In the genomic region with DNA sequence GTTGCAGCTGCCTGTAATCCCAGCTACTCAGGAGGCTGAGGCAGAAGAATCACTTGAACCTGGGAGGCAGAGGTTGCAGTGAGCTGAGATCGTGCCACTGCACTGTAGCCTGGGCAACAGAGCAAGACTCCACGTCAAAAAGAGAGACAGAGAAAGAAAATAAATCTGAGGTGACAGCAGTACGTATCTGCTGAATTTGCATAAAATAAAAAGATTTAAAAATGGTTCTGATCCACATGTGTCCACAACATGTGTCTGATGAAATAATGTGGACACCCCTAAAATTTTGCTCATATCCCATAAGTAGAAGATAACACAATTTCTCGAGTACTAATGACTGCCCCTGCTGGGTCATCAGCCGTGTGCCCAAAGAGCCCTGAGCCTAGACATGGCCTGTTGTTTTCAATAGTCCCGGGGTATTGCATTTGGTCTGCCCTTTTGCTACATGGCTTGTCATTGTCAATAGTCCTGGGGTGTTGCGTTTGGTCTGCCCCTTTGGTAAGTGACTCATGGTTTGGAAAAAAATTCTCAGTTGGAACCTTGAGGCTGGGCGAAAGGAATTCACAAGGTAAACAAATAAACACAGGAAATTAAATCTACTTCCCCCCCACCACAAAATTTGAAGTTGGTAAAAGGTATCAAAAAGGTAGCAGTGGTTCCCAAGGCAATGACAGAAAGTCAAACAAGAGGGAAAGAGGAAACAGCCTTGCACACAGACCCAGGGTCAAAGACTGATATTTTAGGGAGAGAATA, we compare ENCODE assay signal across 26 cellular contexts.
"Had no signal": no experiment of that assay in that cellular context is flagged by ENCODE, and none has a peak within 500 bp of the region (broad histone marks: within the 10 kb centered on the region; RNA-seq: fewer than 3 reads in every experiment).

No MANE protein-coding gene starts in this region.

- H3K4me1 Mint-ChIP-seq: activated naive CD4-positive, alpha-beta T cell treated with anti-CD3 and anti-CD28 coated beads, Interleukin-2, amount 10 ng/mL, durations not matched to agents 7 days and 5 days; activated naive CD8-positive, alpha-beta T cell treated with anti-CD3 and anti-CD28 coated beads, Interleukin-2, amount 50 U/mL, for 24 hours had no signal

- ATAC-seq: activated naive CD8-positive, alpha-beta T cell treated with anti-CD3 and anti-CD28 coated beads, Interleukin-2, amount 50 U/mL, for 24 hours; activated T-cell treated with anti-CD3 and anti-CD28 coated beads, Interleukin-2, amount 50 U/mL, for 4 hours; left lobe of liver had no signal

- H3K4me3 ChIP-seq: ascending aorta, colonic mucosa, lung, tibial nerve, vagina had no signal

- H3K27ac Mint-ChIP-seq: activated naive CD4-positive, alpha-beta T cell treated with anti-CD3 and anti-CD28 coated beads, Interleukin-2, amount 10 ng/mL, durations not matched to agents 7 days and 5 days; activated naive CD8-positive, alpha-beta T cell treated with anti-CD3 and anti-CD28 coated beads, Interleukin-2, amount 50 U/mL, for 24 hours; endodermal cell; stimulated activated naive CD8-positive, alpha-beta T cell treated with anti-CD3 and anti-CD28 coated beads, Interleukin-15, Interleukin-2, amounts not matched to agents 100 ng/mL and 50 ng/mL, for 24 hours had no signal

- H3K4me3 Mint-ChIP-seq: activated naive CD4-positive, alpha-beta T cell treated with anti-CD3 and anti-CD28 coated beads, Interleukin-2, amount 10 ng/mL, durations not matched to agents 7 days and 5 days; activated naive CD8-positive, alpha-beta T cell treated with anti-CD3 and anti-CD28 coated beads, Interleukin-2, amount 50 U/mL, for 24 hours; activated T-cell treated with anti-CD3 and anti-CD28 coated beads, Interleukin-2, amount 50 U/mL, for 4 hours; endodermal cell; stimulated activated naive CD8-positive, alpha-beta T cell treated with anti-CD3 and anti-CD28 coated beads, Interleukin-15, Interleukin-2, amounts not matched to agents 100 ng/mL and 50 ng/mL, for 24 hours had no signal

- H3K36me3 ChIP-seq: ascending aorta, colonic mucosa, tibial nerve, vagina had no signal

- H3K4me1 ChIP-seq: ascending aorta, colonic mucosa, tibial nerve, vagina had no signal

- H3K36me3 Mint-ChIP-seq: activated naive CD4-positive, alpha-beta T cell treated with anti-CD3 and anti-CD28 coated beads, Interleukin-2, amount 10 ng/mL, durations not matched to agents 7 days and 5 days had no signal

- H3K27me3 ChIP-seq: ascending aorta, colonic mucosa, tibial nerve, vagina had no signal

- DNase-seq: activated CD4-positive, alpha-beta T cell treated with anti-CD3 and anti-CD28 coated beads, Interleukin-2, amount 50 U/mL, for 1 hour; activated CD4-positive, CD25-positive, alpha-beta regulatory T cell treated with anti-CD3 and anti-CD28 coated beads, Interleukin-2, amount 50 U/mL, for 72 hours; activated CD8-positive, alpha-beta memory T cell treated with anti-CD3 and anti-CD28 coated beads, Interleukin-2, amount 50 U/mL, for 4 hours; activated naive CD4-positive, alpha-beta T cell treated with anti-CD3 and anti-CD28 coated beads, Interleukin-2, amount 10 ng/mL, durations not matched to agents 7 days and 5 days; activated naive CD8-positive, alpha-beta T cell treated with anti-CD3 and anti-CD28 coated beads, Interleukin-2, amount 50 U/mL, for 24 hours; activated T-cell treated with anti-CD3 and anti-CD28 coated beads, Interleukin-2, amount 50 U/mL, for 4 hours; caudate nucleus; colonic mucosa; endodermal cell; foreskin fibroblast; glutamatergic neuron; hippocampal formation; islet precursor cell; occipital lobe; posterior cingulate gyrus; retina; stimulated activated CD4-positive, alpha-beta T cell treated with anti-CD3 and anti-CD28 coated beads, Interleukin-12 subunit alpha, Interleukin-12 subunit beta, amount 100 ng/mL, for 4 hours; T-helper 2 cell had no signal

- H3K9me3 ChIP-seq: ascending aorta, colonic mucosa, vagina had no signal

- H3K27me3 Mint-ChIP-seq: activated naive CD4-positive, alpha-beta T cell treated with anti-CD3 and anti-CD28 coated beads, Interleukin-2, amount 10 ng/mL, durations not matched to agents 7 days and 5 days; activated naive CD8-positive, alpha-beta T cell treated with anti-CD3 and anti-CD28 coated beads, Interleukin-2, amount 50 U/mL, for 24 hours; stimulated activated naive CD8-positive, alpha-beta T cell treated with anti-CD3 and anti-CD28 coated beads, Interleukin-15, Interleukin-2, amounts not matched to agents 100 ng/mL and 50 ng/mL, for 24 hours had no signal

- H3K9me3 Mint-ChIP-seq: activated naive CD4-positive, alpha-beta T cell treated with anti-CD3 and anti-CD28 coated beads, Interleukin-2, amount 10 ng/mL, durations not matched to agents 7 days and 5 days; activated T-cell treated with anti-CD3 and anti-CD28 coated beads, Interleukin-2, amount 50 U/mL, for 4 hours had no signal

- H3K27ac ChIP-seq: ascending aorta, colonic mucosa, epithelial cell of prostate, tibial nerve, vagina, VCaP had no signal
